In the genomic region with DNA sequence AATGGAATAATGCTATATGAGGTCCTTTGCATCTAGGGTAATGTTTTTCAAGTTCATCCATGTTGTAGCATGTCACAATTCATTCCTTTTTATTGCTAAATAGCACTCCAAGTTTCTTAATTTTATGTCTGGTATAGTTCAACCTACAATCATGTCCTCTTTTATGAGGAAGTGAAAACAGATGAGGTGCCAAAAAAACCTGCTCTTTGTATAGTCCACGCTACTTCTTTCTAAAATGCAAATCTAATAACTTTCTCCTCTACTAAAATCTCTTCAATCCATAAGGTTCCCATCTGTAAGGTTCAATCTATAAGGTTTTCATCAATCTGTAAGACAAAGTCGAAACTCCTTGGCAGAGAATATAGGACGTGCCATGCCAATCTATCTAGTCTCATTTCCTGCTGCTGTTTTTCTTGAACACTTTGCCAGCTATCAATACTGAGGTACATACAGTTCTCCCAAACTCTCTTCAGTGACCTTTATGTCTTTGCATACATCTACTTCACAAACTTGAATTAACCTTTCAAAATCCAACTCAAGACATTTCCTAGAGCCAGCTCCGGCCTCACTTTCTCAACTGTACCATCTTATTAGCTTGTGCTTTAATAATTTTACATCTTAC, we compare ENCODE assay signal across 14 cellular contexts. TPM values are rescaled to one million over a fixed set of nuclear protein-coding genes. Genes with fewer than 3 reads are reported as not detected.
DNase-seq lines count a peak whose midpoint lies in the region; ATAC-seq, FAIRE-seq and TF ChIP-seq lines count a peak whose summit lies in the region.
"Had no signal": no experiment of that assay in that cellular context is flagged by ENCODE, and none has a peak within 500 bp of the region (broad histone marks: within the 10 kb centered on the region; RNA-seq: fewer than 3 reads in every experiment).

No MANE protein-coding gene starts in this region.

- peaks cover 3% of the 10 kb centered on the region for H3K9me3 Mint-ChIP-seq in activated T-helper 17 cell treated with anti-CD3 and anti-CD28 coated beads, Interleukin-2, amount 50 U/mL, for 72 hours

- no peaks in the 10 kb centered on the region for H3K9me2 ChIP-seq in DOHH2 (replicated peaks; ENCODE audit: control insufficient read depth, low read length)

- H3K9me3 ChIP-seq in DOHH2 (ENCODE audit: control insufficient read depth, insufficient read depth, low read length): peaks cover 12% of the 10 kb centered on the region; the same call in 1 of the 2 replicates
- H3K9me3 ChIP-seq: ovary had no signal

- peak overlapping the region; percentile 69 for H3K4me3 ChIP-seq in DOHH2 (ENCODE audit: low read length)
- H3K4me3 ChIP-seq: ovary had no signal

- no peaks in the 10 kb centered on the region for H4K20me1 ChIP-seq in DOHH2 (ENCODE audit: control insufficient read depth, insufficient read depth, low read depth, low read length)

- peak overlapping the region; percentile 93 for H3K4me2 ChIP-seq in DOHH2 (ENCODE audit: low read length)

- peak overlapping the region; percentile 79 for H3K27ac ChIP-seq in DOHH2 (ENCODE audit: low read depth, low read length)
- H3K27ac ChIP-seq: ovary had no signal

- H3K4me1 Mint-ChIP-seq in activated T-helper 17 cell treated with anti-CD3 and anti-CD28 coated beads, Interleukin-2, amount 50 U/mL, for 72 hours: peaks cover 59% of the 10 kb centered on the region

- no peak for TF ChIP-seq CTCF in DOHH2 (IDR thresholded peaks at IDR 0.05; ENCODE audit: low read depth, low read length, poor library complexity, severe bottlenecking)

- H3K36me3 ChIP-seq in DOHH2 (ENCODE audit: control insufficient read depth, low read length): peaks cover 50% of the 10 kb centered on the region
- H3K36me3 ChIP-seq: ovary had no signal

- peaks cover 14% of the 10 kb centered on the region for H3F3A ChIP-seq in DOHH2 (ENCODE audit: control insufficient read depth, insufficient read depth)

- H3K36me3 Mint-ChIP-seq in activated T-helper 17 cell treated with anti-CD3 and anti-CD28 coated beads, Interleukin-2, amount 50 U/mL, for 72 hours (ENCODE audit: low read depth): peaks cover 96% of the 10 kb centered on the region

- FAIRE-seq in GM19239 (lab: Jason Lieb, UNC): peak; percentile 89
- FAIRE-seq: RCC 7860, urothelium cell line had no signal

- peak overlapping the region; percentile 4 for H3K27ac Mint-ChIP-seq in activated T-helper 17 cell treated with anti-CD3 and anti-CD28 coated beads, Interleukin-2, amount 50 U/mL, for 72 hours

- H3K27me3 ChIP-seq in DOHH2 (ENCODE audit: control insufficient read depth, low read length): no peaks in the 10 kb centered on the region
- H3K27me3 ChIP-seq: ovary had no signal

- peak overlapping the region; percentile 9 for H3K4me3 Mint-ChIP-seq in activated T-helper 17 cell treated with anti-CD3 and anti-CD28 coated beads, Interleukin-2, amount 50 U/mL, for 72 hours

- DNase-seq in GM19239 (ENCODE audit: insufficient read length, low spot score) (no peak), NCI-H2171 (lab: John Stamatoyannopoulos, UW) (no peak), putamen (ENCODE audit: low spot score) (no peak), activated gamma-delta T cell (lab: John Stamatoyannopoulos, UW) (no peak), inferior parietal cortex (ENCODE audit: extremely low spot score) (no peak)
- DNase-seq: aorta, Caco-2, erythroblast, ovary had no signal

- peak; percentile 58 for ATAC-seq in HG03025 (IDR thresholded peaks at IDR 0.05; ENCODE audit: low FRiP score, unreplicated experiment)
- ATAC-seq in activated T-helper 17 cell treated with anti-CD3 and anti-CD28 coated beads, Interleukin-2, amount 50 U/mL, for 72 hours (replicated peaks): no peak

- H3K79me2 ChIP-seq in DOHH2 (ENCODE audit: control insufficient read depth, low read length): peaks cover 79% of the 10 kb centered on the region

- H3K4me1 ChIP-seq in DOHH2 (ENCODE audit: control insufficient read depth, low read length): peaks cover 68% of the 10 kb centered on the region
- H3K4me1 ChIP-seq: Caco-2 had no signal

- H3K27me3 Mint-ChIP-seq in activated T-helper 17 cell treated with anti-CD3 and anti-CD28 coated beads, Interleukin-2, amount 50 U/mL, for 72 hours: no peaks in the 10 kb centered on the region

RNA-seq across cellular contexts. Expression of gene INTS6, which starts 33.7 kb away (rescaled TPM):
- total RNA-seq in activated T-helper 17 cell treated with anti-CD3 and anti-CD28 coated beads, Interleukin-2, amount 50 U/mL, for 72 hours: 10 to 100 TPM; 54.2 to 69.4 TPM
